Comparison of ENCODE assay signal across 24 cellular contexts in the genomic region with DNA sequence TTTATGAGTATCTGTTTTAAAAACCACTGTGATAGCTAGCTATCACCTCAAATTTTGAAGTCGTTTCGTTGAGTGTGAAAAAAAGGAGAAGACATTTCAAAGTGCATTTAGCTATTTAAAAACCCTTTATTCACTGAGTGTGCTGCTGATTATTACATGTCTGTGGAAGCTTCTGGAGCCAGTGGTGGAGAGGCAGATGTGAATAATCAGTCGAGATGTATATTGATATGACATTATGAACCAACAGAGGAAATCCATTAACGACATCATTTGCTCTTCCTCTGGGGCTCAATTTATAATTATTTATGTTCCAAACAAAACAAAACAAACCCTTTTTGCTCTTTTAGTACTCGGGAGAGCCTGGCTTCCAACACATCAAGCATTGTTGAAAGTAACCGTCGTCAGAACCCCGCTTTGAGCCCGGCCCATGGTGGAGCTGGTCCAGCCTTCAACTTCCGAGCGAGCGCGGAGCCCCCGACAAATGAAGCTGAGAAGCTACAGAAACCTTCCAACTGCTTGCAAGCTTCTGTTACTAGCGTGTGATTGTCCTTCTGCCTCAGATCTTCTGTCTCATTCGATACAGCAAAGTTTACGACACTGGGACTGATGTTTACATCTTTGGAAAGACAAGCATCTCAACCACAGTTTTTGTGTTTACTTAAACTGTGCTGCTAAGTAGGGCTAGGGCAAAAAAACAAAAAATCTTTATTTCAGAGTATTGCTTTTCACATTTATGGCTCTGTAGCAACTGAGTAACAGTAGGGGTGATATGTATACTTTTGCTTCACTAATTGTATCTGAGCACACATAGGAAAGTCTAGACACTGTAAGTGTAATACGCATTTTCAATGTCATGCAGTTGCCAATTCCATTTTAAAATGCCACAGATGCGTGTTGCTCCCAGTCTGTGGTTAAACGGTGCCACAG.
DNase-seq lines count a peak whose midpoint lies in the region; ATAC-seq and TF ChIP-seq lines count a peak whose summit lies in the region.
"Had no signal": no experiment of that assay in that cellular context is flagged by ENCODE, and none has a peak within 500 bp of the region (broad histone marks: within the 10 kb centered on the region; RNA-seq: fewer than 3 reads in every experiment).

No MANE protein-coding gene starts in this region.

- no peak for ATAC-seq in lower lobe of right lung
- no peak for ATAC-seq in GM21381 (IDR thresholded peaks at IDR 0.05; ENCODE audit: unreplicated experiment)
- ATAC-seq: activated CD8-positive, alpha-beta T cell treated with anti-CD3 and anti-CD28 coated beads for 36 hours; HepG2 had no signal

- no peak overlapping the region for H2AK5ac ChIP-seq in mesendoderm (ENCODE audit: low read length)

- H3K4ac ChIP-seq in mesendoderm (ENCODE audit: low read depth, low read length) = no peak overlapping the region

- H3K4me1 ChIP-seq in lower lobe of right lung (peaks cover 12% of the 10 kb centered on the region), mesendoderm (ENCODE audit: control insufficient read depth, low read depth, low read length) (no peaks in the 10 kb centered on the region)
- H3K4me1 ChIP-seq: ascending aorta had no signal

- no peaks in the 10 kb centered on the region for H3K79me1 ChIP-seq in mesendoderm (ENCODE audit: low read length)

- H3K36me3 ChIP-seq in lower lobe of right lung (no peaks in the 10 kb centered on the region), mesendoderm (ENCODE audit: control insufficient read depth, insufficient read depth, low read length) (no peaks in the 10 kb centered on the region)
- H3K36me3 ChIP-seq: ascending aorta had no signal

- H3K27ac ChIP-seq in AG04450 (ENCODE audit: low read depth, low read length) = peak overlapping the region; percentile 43
- peak overlapping the region; percentile 48 for H3K27ac ChIP-seq in caudate nucleus (ENCODE audit: low read depth, low read length)
- H3K27ac ChIP-seq in lower lobe of right lung = no peak overlapping the region
- no peak overlapping the region for H3K27ac ChIP-seq in mesendoderm (ENCODE audit: low read depth, low read length)
- H3K27ac ChIP-seq: ascending aorta had no signal

- WGBS in mesendoderm (ENCODE audit: extremely low coverage, insufficient coverage, low lambda C conversion rate) = no CpG with 5 or more reads among the region's 20 CpGs

- no peak overlapping the region for H3K18ac ChIP-seq in mesendoderm (ENCODE audit: low read length)

- no peak overlapping the region for H3K23ac ChIP-seq in mesendoderm (ENCODE audit: low read length)

- H3K4me3 ChIP-seq in AG04450 (ENCODE audit: low read depth, low read length) = peak overlapping the region; percentile 7
- H3K4me3 ChIP-seq in lower lobe of right lung = peak overlapping the region; percentile 27
- no peak overlapping the region for H3K4me3 ChIP-seq in mesendoderm (ENCODE audit: low read length)
- H3K4me3 ChIP-seq: ascending aorta had no signal

- H3K9me3 ChIP-seq in AG04450 (ENCODE audit: control insufficient read depth, insufficient read depth, low read length) = no peaks in the 10 kb centered on the region
- H3K9me3 ChIP-seq in lower lobe of right lung = no peaks in the 10 kb centered on the region
- H3K9me3 ChIP-seq: ascending aorta had no signal

- POLR2A ChIA-PET in AG04450 (lab: Yijun Ruan, JAX) = interaction anchor here (0.6 to 1.4 kb wide), 5 partner anchors 13 to 29 kb away, joined by 3 to 15 read pairs (median 7); no protein-coding TSS in a partner anchor

- no peak overlapping the region for H3K9ac ChIP-seq in mesendoderm (ENCODE audit: low read length)

- no peak overlapping the region for H2BK5ac ChIP-seq in mesendoderm (ENCODE audit: low read length)

- no peak for TF ChIP-seq CTCF in AG04450 (IDR thresholded peaks at IDR 0.05; ENCODE audit: low read depth, low read length)
- no peak for TF ChIP-seq CTCF in lower lobe of right lung (IDR thresholded peaks at IDR 0.05)

- H3K27me3 ChIP-seq in AG04450 (ENCODE audit: control insufficient read depth, insufficient read depth, low read length) (no peaks in the 10 kb centered on the region), lower lobe of right lung (ENCODE audit: low read depth) (no peaks in the 10 kb centered on the region), mesendoderm (ENCODE audit: insufficient read depth, low read length, poor library complexity) (no peaks in the 10 kb centered on the region)
- H3K27me3 ChIP-seq: ascending aorta had no signal

- no peaks in the 10 kb centered on the region for H3K79me2 ChIP-seq in mesendoderm (ENCODE audit: control insufficient read depth, insufficient read depth, low read length)

- H4K5ac ChIP-seq in mesendoderm (ENCODE audit: low read length) = no peak overlapping the region

- no peak overlapping the region for H4K8ac ChIP-seq in mesendoderm (ENCODE audit: low read depth, low read length)

- intact Hi-C loops in lower lobe of right lung (cut with DNase I) = no loop called here

- H2BK15ac ChIP-seq in mesendoderm (replicated peaks; ENCODE audit: low read depth) = no peak overlapping the region

- H2BK120ac ChIP-seq in mesendoderm (ENCODE audit: low read depth, low read length) = no peak overlapping the region

- DNase-seq in AG04450 (ENCODE audit: low read depth, low spot score) = peak; percentile 57
- DNase-seq in caudate nucleus (lab: John Stamatoyannopoulos, UW) = peak in 4 of 61 donors; percentile 3 to 16 (median 6)
- DNase-seq in lower lobe of right lung = no peak
- peak; percentile 19 for DNase-seq in putamen (ENCODE audit: low spot score)
- DNase-seq in NCI-H2196 (lab: John Stamatoyannopoulos, UW; ENCODE audit: unreplicated experiment) = no peak
- DNase-seq in DMS53 (lab: John Stamatoyannopoulos, UW) = no peak
- no peak for DNase-seq in mesendoderm
- DNase-seq: activated B cell treated with CpG ODN at 0.5 μM for 24 hours; activated CD8-positive, alpha-beta T cell treated with anti-CD3 and anti-CD28 coated beads for 36 hours; activated naive CD4-positive, alpha-beta T cell treated with anti-CD3 and anti-CD28 coated beads, Interleukin-2, amount 50 U/mL, for 16 hours; activated T-cell treated with anti-CD3 and anti-CD28 coated beads, Interleukin-2, amount 50 U/mL, for 48 hours; cerebellar nuclear complex; endodermal cell; foreskin fibroblast; H7; kidney; NCI-H1694; NCI-H774; OCI-M1; retina; SHP77 had no signal

- H3K4me2 ChIP-seq in mesendoderm (ENCODE audit: low read length) = no peak overlapping the region

- CTCF ChIA-PET in AG04450 (lab: Charles Lee) = interaction anchor here (0.6 to 0.8 kb wide), 3 partner anchors 21 to 1081 kb away, joined by 3 to 5 read pairs (median 3); no protein-coding TSS in a partner anchor

- H3K56ac ChIP-seq in mesendoderm (ENCODE audit: low read length) = no peak overlapping the region

Comparison
In these comparisons a context has a peak if more than half of its experiments do, and no peak if none do; other contexts are left out.
1. DNase-seq: peak in AG04450 (single experiment) and putamen (single experiment); none in lower lobe of right lung (single experiment), NCI-H2196 (single experiment), DMS53 (single experiment) and mesendoderm (single experiment).
2. H3K27ac ChIP-seq: peak in AG04450 (single experiment) and caudate nucleus (single experiment); none in lower lobe of right lung (single experiment) and mesendoderm (single experiment).